ENCODE assay signal across 1 cellular context in genomic region chr2:49045083-49045482, GRCh38.
TF ChIP-seq lines count a peak whose summit lies in the region.

No MANE protein-coding gene starts in this region.

TF ChIP-seq in H1, 55 proteins besides CTCF, POLR2A, EP300 and RAD21 (continued from another document):
- TF ChIP-seq CHD7 (IDR thresholded peaks at IDR 0.05; ENCODE audit: insufficient replicate concordance, low read length) (no peak), TBP (IDR thresholded peaks at IDR 0.05; ENCODE audit: low read depth, low read length) (no peak), YY1 (IDR thresholded peaks at IDR 0.05; ENCODE audit: low read depth, low read length) (no peak), ASH2L (IDR thresholded peaks at IDR 0.05; ENCODE audit: low read length) (no peak), CBX5 (IDR thresholded peaks at IDR 0.05; ENCODE audit: low read depth, low read length) (no peak), CHD1 (IDR thresholded peaks at IDR 0.05; ENCODE audit: low read depth, low read length) (no peak), TCF12 (IDR thresholded peaks at IDR 0.05; ENCODE audit: low read depth, low read length) (no peak), CTBP2 (IDR thresholded peaks at IDR 0.05; ENCODE audit: borderline replicate concordance, insufficient read depth, insufficient read length, low read length) (no peak), BRCA1 (IDR thresholded peaks at IDR 0.05; ENCODE audit: low read depth, low read length) (no peak), TAF7 (optimal IDR thresholded peaks at IDR 0.05; ENCODE audit: borderline replicate concordance, low read depth, low read length) (no peak), EZH2 (IDR thresholded peaks at IDR 0.05; ENCODE audit: low read depth, low read length, severe bottlenecking) (no peak), KDM5A (IDR thresholded peaks at IDR 0.05; ENCODE audit: low read length) (no peak), NANOG (IDR thresholded peaks at IDR 0.05; ENCODE audit: insufficient read depth, low read depth, low read length, poor library complexity, severe bottlenecking) (no peak), USF2 (IDR thresholded peaks at IDR 0.05; ENCODE audit: low read length) (no peak), ATF3 (IDR thresholded peaks at IDR 0.05; ENCODE audit: insufficient read depth, low read depth, low read length) (no peak), RBBP5 (IDR thresholded peaks at IDR 0.05; ENCODE audit: borderline replicate concordance, low read depth, low read length) (no peak), EGR1 (IDR thresholded peaks at IDR 0.05; ENCODE audit: borderline replicate concordance, low read depth, low read length) (no peak), CREB1 (IDR thresholded peaks at IDR 0.05) (no peak)
TF ChIP-seq in H1: peak in this region for 0.
